In genomic region chr5:160485364-160486010, GRCh38 we compare ENCODE assay signal across 28 cellular contexts.
DNase-seq lines count a peak whose midpoint lies in the region; ATAC-seq, FAIRE-seq and TF ChIP-seq lines count a peak whose summit lies in the region.
"Had no signal": no experiment of that assay in that cellular context is flagged by ENCODE, and none has a peak within 500 bp of the region (broad histone marks: within the 10 kb centered on the region; RNA-seq: fewer than 3 reads in every experiment).

No MANE protein-coding gene starts in this region.

- H3K79me2 ChIP-seq in OCI-LY3 (ENCODE audit: low read length) (peaks cover 58% of the 10 kb centered on the region), GM12878 (ENCODE audit: control insufficient read depth, insufficient read depth, low read length) (peaks cover 63% of the 10 kb centered on the region)

- SMC1A ChIA-PET in GM12878 (lab: Charles Lee; ENCODE audit: uncharacterized antibody, unreplicated experiment) = interaction anchor here (0.8 to 14.2 kb wide), 12 partner anchors 10 to 63 kb away, joined by 3 to 219 read pairs (median 3); no protein-coding TSS in a partner anchor

- TF ChIP-seq CTCF in OCI-LY3 (IDR thresholded peaks at IDR 0.05; ENCODE audit: low read depth, low read length) (no peak), GM12878 (IDR thresholded peaks at IDR 0.05 in 2 of 3, conservative IDR thresholded peaks at IDR 0.05 in 1 of 3; ENCODE audit: control insufficient read depth in 2 of 3, extremely low read depth in 1 of 3, insufficient read depth in 1 of 3, low read depth in 3 of 3, low read length in 3 of 3) (no peak)

- WGBS in GM12878 (ENCODE audit: insufficient coverage, insufficient replicate concordance, low lambda C conversion rate, missing lambda C conversion rate) = 94% methylated on average over 5 of the region's 5 CpGs

- intact Hi-C loops in GM12878 (cut with micrococcal nuclease; ENCODE audit: unreplicated experiment) (no loop called here), posterior cingulate gyrus (cut with DNase I) (no loop called here)

- peaks cover 52% of the 10 kb centered on the region for H3K4me1 Mint-ChIP-seq in activated T-cell treated with anti-CD3 and anti-CD28 coated beads, Interleukin-2, amount 50 U/mL, for 24 hours (ENCODE audit: low read depth)
- H3K4me1 Mint-ChIP-seq in stimulated activated memory B cell treated with anti-CD40 and anti-IgM and Interleukin-4, amounts not matched to agents 10 μg/mL and 1 μg/mL and 100 μg/mL, for 72 hours = peaks cover 27% of the 10 kb centered on the region

- no peaks in the 10 kb centered on the region for H3K27me3 Mint-ChIP-seq in activated T-cell treated with anti-CD3 and anti-CD28 coated beads, Interleukin-2, amount 50 U/mL, for 24 hours
- no peaks in the 10 kb centered on the region for H3K27me3 Mint-ChIP-seq in stimulated activated memory B cell treated with anti-CD40 and anti-IgM and Interleukin-4, amounts not matched to agents 10 μg/mL and 1 μg/mL and 100 μg/mL, for 72 hours
- H3K27me3 Mint-ChIP-seq: activated B cell treated with CpG ODN at 0.5 μM for 24 hours; naive thymus-derived CD4-positive, alpha-beta T cell had no signal

- H3K27me3 ChIP-seq in OCI-LY3 (ENCODE audit: low read depth, low read length) = no peaks in the 10 kb centered on the region
- no peaks in the 10 kb centered on the region for H3K27me3 ChIP-seq in GM12878 (replicated peaks in 1 of 2; ENCODE audit: control insufficient read depth in 2 of 2, insufficient read depth in 2 of 2, low read length in 1 of 2)
- H3K27me3 ChIP-seq: adrenal gland, BLaER1, breast epithelium, ovary, right atrium auricular region, stomach had no signal

- RAD21 ChIA-PET in GM12878 (lab: Charles Lee; ENCODE audit: unreplicated experiment) = interaction anchor here (1.0 to 11.1 kb wide), 5 partner anchors 10 to 50 kb away, joined by 3 to 107 read pairs (median 4); no protein-coding TSS in a partner anchor

- H4K20me1 ChIP-seq in OCI-LY3 (ENCODE audit: insufficient read depth, low read length) = peaks cover 64% of the 10 kb centered on the region
- peaks cover 10% of the 10 kb centered on the region; the same call in 1 of the 2 replicates for H4K20me1 ChIP-seq in GM12878 (ENCODE audit: control insufficient read depth, insufficient read depth)

- in situ Hi-C loops in GM12878 (cut with MboI) = no loop called here

- no peak for DNase-seq in activated T-cell treated with anti-CD3 and anti-CD28 coated beads, Interleukin-2, amount 50 U/mL, for 24 hours
- no peak for DNase-seq in activated T-cell treated with anti-CD3 and anti-CD28 coated beads, Interleukin-2, amount 50 U/mL, for 48 hours
- DNase-seq in GM12878 (ENCODE audit: low read depth, low spot score) (no peak), posterior cingulate gyrus (no peak), Ammon's horn (ENCODE audit: low spot score) (no peak), anterior cingulate cortex (lab: John Stamatoyannopoulos, UW) (no peak)
- DNase-seq: activated B cell treated with CpG ODN at 0.5 μM for 24 hours; activated gamma-delta T cell treated with Interleukin-2 at 50 U/mL for 16 hours; adrenal gland; cortex of kidney; GOT3; left cardiac atrium; naive thymus-derived CD4-positive, alpha-beta T cell; NCI-H146; NCI-H2171; NCI-H524; NK-92 treated with Interleukin-12 subunit alpha and Interleukin-12 subunit beta, amount 100 ng/mL, for 24 hours; ovary; stomach; T-helper 9 cell had no signal

- no peaks in the 10 kb centered on the region for H3K9me3 Mint-ChIP-seq in activated T-cell treated with anti-CD3 and anti-CD28 coated beads, Interleukin-2, amount 50 U/mL, for 24 hours
- no peaks in the 10 kb centered on the region for H3K9me3 Mint-ChIP-seq in stimulated activated memory B cell treated with anti-CD40 and anti-IgM and Interleukin-4, amounts not matched to agents 10 μg/mL and 1 μg/mL and 100 μg/mL, for 72 hours
- H3K9me3 Mint-ChIP-seq: activated B cell treated with CpG ODN at 0.5 μM for 24 hours; naive thymus-derived CD4-positive, alpha-beta T cell; type B pancreatic cell had no signal

- H3K36me3 ChIP-seq in OCI-LY3 (replicated peaks; ENCODE audit: low read depth, low read length) = peaks cover 46% of the 10 kb centered on the region
- peaks cover 11 to 44% of the 10 kb centered on the region in 2 experiments for H3K36me3 ChIP-seq in GM12878 (ENCODE audit: control insufficient read depth in 2 of 2, insufficient read depth in 2 of 2, low read length in 1 of 2)
- H3K36me3 ChIP-seq: adrenal gland, breast epithelium, ovary, right atrium auricular region had no signal

- no peak for TF ChIP-seq EP300 in GM12878 (IDR thresholded peaks at IDR 0.05; ENCODE audit: borderline replicate concordance in 1 of 2, control insufficient read depth in 1 of 2, low read depth in 2 of 2, low read length in 2 of 2)

- FAIRE-seq in GM12878 (lab: Jason Lieb, UNC) = no peak

- H3K36me3 Mint-ChIP-seq in activated T-cell treated with anti-CD3 and anti-CD28 coated beads, Interleukin-2, amount 50 U/mL, for 24 hours (ENCODE audit: low read depth) = peaks cover 75% of the 10 kb centered on the region
- H3K36me3 Mint-ChIP-seq in stimulated activated memory B cell treated with anti-CD40 and anti-IgM and Interleukin-4, amounts not matched to agents 10 μg/mL and 1 μg/mL and 100 μg/mL, for 72 hours = peaks cover 30% of the 10 kb centered on the region
- H3K36me3 Mint-ChIP-seq: type B pancreatic cell had no signal

- CTCF ChIA-PET in GM12878 (lab: Yijun Ruan, JAX) = interaction anchor here (0.7 to 14.2 kb wide), 7 partner anchors 10 to 45 kb away, joined by 3 to 209 read pairs (median 4); no protein-coding TSS in a partner anchor

- H3K4me2 ChIP-seq in OCI-LY3 (ENCODE audit: low read length) = peak overlapping the region; percentile 46
- H3K4me2 ChIP-seq in GM12878 (ENCODE audit: control insufficient read depth, insufficient read depth) = 0 out of 2 replicates have a peak overlapping the region, but pooled peaks have one; percentile 10
- H3K4me2 ChIP-seq: BLaER1, KMS-11 had no signal

- no peak for TF ChIP-seq RAD21 in GM12878 (IDR thresholded peaks at IDR 0.05; ENCODE audit: insufficient read depth, low read depth, low read length)

- no peak overlapping the region for H2AFZ ChIP-seq in OCI-LY3 (ENCODE audit: low read depth, low read length)
- no peak overlapping the region for H2AFZ ChIP-seq in GM12878 (ENCODE audit: control insufficient read depth, low read depth, low read length)

- no peaks in the 10 kb centered on the region for H3K9me3 ChIP-seq in OCI-LY3 (ENCODE audit: insufficient read depth, low read length)
- no peaks in the 10 kb centered on the region; the same call in 2 of the 3 replicates for H3K9me3 ChIP-seq in GM12878 (replicated peaks; ENCODE audit: control insufficient read depth, insufficient read depth, low read length)
- H3K9me3 ChIP-seq: adrenal gland, BLaER1, breast epithelium, ovary, right atrium auricular region, stomach had no signal

- TSS peak; percentile 48 for BruUV-seq in GM12878 (replicated peaks; lab: Mats Ljungman, UMichigan)

- no peak for TF ChIP-seq POLR2A in GM12878 (IDR thresholded peaks at IDR 0.05; ENCODE audit: low read depth, low read length)

- H3K4me3 Mint-ChIP-seq in activated T-cell treated with anti-CD3 and anti-CD28 coated beads, Interleukin-2, amount 50 U/mL, for 24 hours = no peak overlapping the region
- no peak overlapping the region for H3K4me3 Mint-ChIP-seq in stimulated activated memory B cell treated with anti-CD40 and anti-IgM and Interleukin-4, amounts not matched to agents 10 μg/mL and 1 μg/mL and 100 μg/mL, for 72 hours
- H3K4me3 Mint-ChIP-seq: activated B cell treated with CpG ODN at 0.5 μM for 24 hours, type B pancreatic cell had no signal

- H3K9ac ChIP-seq in OCI-LY3 (ENCODE audit: low read length) = no peak overlapping the region
- no peak overlapping the region for H3K9ac ChIP-seq in GM12878 (ENCODE audit: control insufficient read depth, insufficient read depth, low read length)
- H3K9ac ChIP-seq: BLaER1, KMS-11 had no signal

- POLR2A ChIA-PET in GM12878 (lab: Charles Lee) = interaction anchor here (1.1 to 1.8 kb wide), 5 partner anchors 12 to 47 kb away, joined by 4 to 10 read pairs (median 5); no protein-coding TSS in a partner anchor

- H3K4me1 ChIP-seq in OCI-LY3 (ENCODE audit: low read length) (peaks cover 28% of the 10 kb centered on the region), GM12878 (ENCODE audit: control insufficient read depth, insufficient read depth, low read length) (peaks cover 21% of the 10 kb centered on the region)
- H3K4me1 ChIP-seq: adrenal gland, breast epithelium, right atrium auricular region had no signal

- H3K27ac ChIP-seq in OCI-LY3 (ENCODE audit: low read length) (no peak overlapping the region), GM12878 (ENCODE audit: control insufficient read depth, insufficient read depth) (peak overlapping the region; percentile 53; the same call in 1 of the 2 replicates)
- H3K27ac ChIP-seq: adrenal gland, BLaER1, breast epithelium, KMS-11, ovary, right atrium auricular region, SK-N-MC, stomach had no signal

- ATAC-seq in GM12878 = 0 out of 3 replicates have a peak, but pooled peaks have one; percentile 1
- no peak for ATAC-seq in stimulated activated memory B cell treated with anti-CD40 and anti-IgM and Interleukin-4, amounts not matched to agents 10 μg/mL and 1 μg/mL and 100 μg/mL, for 72 hours
- ATAC-seq: left cardiac atrium; naive thymus-derived CD4-positive, alpha-beta T cell had no signal

- H3K27ac Mint-ChIP-seq in activated T-cell treated with anti-CD3 and anti-CD28 coated beads, Interleukin-2, amount 50 U/mL, for 24 hours = peak overlapping the region; percentile 73
- peak overlapping the region; percentile 49 for H3K27ac Mint-ChIP-seq in stimulated activated memory B cell treated with anti-CD40 and anti-IgM and Interleukin-4, amounts not matched to agents 10 μg/mL and 1 μg/mL and 100 μg/mL, for 72 hours
- H3K27ac Mint-ChIP-seq: type B pancreatic cell had no signal

- H3K4me3 ChIP-seq in OCI-LY3 (ENCODE audit: low read length) (no peak overlapping the region), GM12878 (no peak overlapping the region)
- H3K4me3 ChIP-seq: adrenal gland, BLaER1, breast epithelium, ovary, right atrium auricular region, SK-N-MC, stomach had no signal

TF ChIP-seq in GM12878, 131 proteins besides CTCF, POLR2A, EP300 and RAD21 (continues in another document):
- TF ChIP-seq ZBTB33 (IDR thresholded peaks at IDR 0.05) = no peak
